8 cellular contexts compared by ENCODE assay signal in genomic region chr1:156601122-156601830, GRCh38. TPM values are rescaled to one million over a fixed set of nuclear protein-coding genes. Genes with fewer than 3 reads are reported as not detected.
A peak's percentile ranks its signal among the peaks of the same experiment; 100 is the strongest.
DNase-seq lines count a peak whose midpoint lies in the region; ATAC-seq and TF ChIP-seq lines count a peak whose summit lies in the region.

TSS of gene GPATCH4 (minus strand) at chr1:156601479.

- no peak for TF ChIP-seq CTCF in ovary (IDR thresholded peaks at IDR 0.05)

- peak within 1 kb of the TSS; percentile 83 for H3K27ac ChIP-seq in CD4-positive, alpha-beta memory T cell (ENCODE audit: low read depth, low read length)
- peak within 1 kb of the TSS; percentile 39 to 55 for H3K27ac ChIP-seq in ovary
- peak within 1 kb of the TSS; percentile 59 for H3K27ac ChIP-seq in thymus (ENCODE audit: low read depth)

- H3K36me3 ChIP-seq in CD4-positive, alpha-beta memory T cell (ENCODE audit: insufficient read depth, low read length) = peaks cover 25% of the 10 kb centered on the region
- H3K36me3 ChIP-seq in ovary (no peaks in the 10 kb centered on the region), thymus (ENCODE audit: control insufficient read depth, insufficient read depth) (peaks cover 15% of the 10 kb centered on the region)

- peaks cover 13 to 37% (median 26%) of the 10 kb centered on the region in 4 donors for H3K4me1 Mint-ChIP-seq in CD4-positive, alpha-beta memory T cell

- H3K27me3 ChIP-seq in CD4-positive, alpha-beta memory T cell (ENCODE audit: insufficient read depth, low read length) = no peaks in the 10 kb centered on the region
- H3K27me3 ChIP-seq in ovary (no peaks in the 10 kb centered on the region), thymus (ENCODE audit: control insufficient read depth, insufficient read depth) (no peaks in the 10 kb centered on the region)

- POLR2A ChIA-PET in CD4-positive, alpha-beta memory T cell (lab: Charles Lee; ENCODE audit: partially characterized antibody) = interaction anchor here (0.6 to 2.6 kb wide), 10 partner anchors 9 to 1327 kb away, joined by 3 to 50 read pairs (median 4); partner anchors contain the start of genes MEF2D and NAXE

- TF ChIP-seq EP300 in ovary (IDR thresholded peaks at IDR 0.05) = no peak

- CTCF ChIA-PET in CD4-positive, alpha-beta memory T cell (lab: Charles Lee; ENCODE audit: partially characterized antibody) = interaction anchor here (0.9 to 4.7 kb wide), 11 partner anchors 10 to 143 kb away, joined by 3 to 21 read pairs (median 4); partner anchors contain the start of gene NAXE

- 0 to 1% (median 0%) methylated on average over 35 of the region's 35 CpGs for WGBS in ovary, 3 donors
- under 1% methylated on average over 35 of the region's 35 CpGs for WGBS in thymus

- TF ChIP-seq POLR2A in ovary (IDR thresholded peaks at IDR 0.05) = no peak

- peak; percentile 75 to 82 (median 76) for DNase-seq in CD4-positive, alpha-beta memory T cell
- peak; percentile 80 for DNase-seq in NCI-H1105 (lab: John Stamatoyannopoulos, UW)
- DNase-seq in SW 1271 (lab: John Stamatoyannopoulos, UW) = peak; percentile 57 to 72
- DNase-seq in activated naive CD8-positive, alpha-beta T cell treated with anti-CD3 and anti-CD28 coated beads, Interleukin-2, amount 50 U/mL, for 16 hours (ENCODE audit: low read depth, low spot score) = peak; percentile 58
- DNase-seq in Right ventricle myocardium inferior (ENCODE audit: missing footprints) = peak; percentile 88
- DNase-seq in ovary = peak; percentile 76 to 86 (median 80)

- H3K4me3 Mint-ChIP-seq in CD4-positive, alpha-beta memory T cell = peak within 1 kb of the TSS; percentile 90 to 100 (median 99)

- peak within 1 kb of the TSS; percentile 82 to 83 for H3K4me3 ChIP-seq in CD4-positive, alpha-beta memory T cell (ENCODE audit: low read length in 2 of 2)
- H3K4me3 ChIP-seq in ovary (peak within 1 kb of the TSS; percentile 59), thymus (ENCODE audit: low read length) (peak within 1 kb of the TSS; percentile 92)

- ATAC-seq in GM21529 (IDR thresholded peaks at IDR 0.05; ENCODE audit: unreplicated experiment) = peak; percentile 74
- peak; percentile 88 for ATAC-seq in Right ventricle myocardium inferior

- H3K27ac Mint-ChIP-seq in CD4-positive, alpha-beta memory T cell = peak within 1 kb of the TSS; percentile 83 to 100 (median 98)

- H3K36me3 Mint-ChIP-seq in CD4-positive, alpha-beta memory T cell = peaks cover 22 to 37% of the 10 kb centered on the region in 2 donors

- H3K27me3 Mint-ChIP-seq in CD4-positive, alpha-beta memory T cell = no peaks in the 10 kb centered on the region

- intact Hi-C loops in CD4-positive, alpha-beta memory T cell (cut with micrococcal nuclease) = loop anchor here (1.0 to 2.0 kb wide), 3 partner anchors 10 to 144 kb away; partner anchors contain the start of genes MEF2D and NAXE
- intact Hi-C loops in Right ventricle myocardium inferior (cut with DNase I) = no loop called here
- intact Hi-C loops in ovary (cut with DNase I) = loop anchor here in 2 of 4 donors (10.0 kb wide), 2 partner anchors 116 to 216 kb away; no protein-coding TSS in a partner anchor

- H3K4me1 ChIP-seq in CD4-positive, alpha-beta memory T cell (ENCODE audit: insufficient read depth, low read length) = peaks cover 30% of the 10 kb centered on the region
- H3K4me1 ChIP-seq in ovary (ENCODE audit: insufficient read depth) (peaks cover 4% of the 10 kb centered on the region), thymus (ENCODE audit: control insufficient read depth, insufficient read depth, low read length) (peaks cover 7% of the 10 kb centered on the region)

- no peaks in the 10 kb centered on the region for H3K9me3 ChIP-seq in CD4-positive, alpha-beta memory T cell (ENCODE audit: control insufficient read depth in 1 of 2, low read length in 2 of 2)
- H3K9me3 ChIP-seq in ovary = no peaks in the 10 kb centered on the region
- no peaks in the 10 kb centered on the region for H3K9me3 ChIP-seq in thymus (ENCODE audit: control insufficient read depth)

- H3K9me3 Mint-ChIP-seq in CD4-positive, alpha-beta memory T cell = no peaks in the 10 kb centered on the region

RNA-seq across cellular contexts. Expression of gene GPATCH4, which starts in this region (rescaled TPM):
- total RNA-seq in CD4-positive, alpha-beta memory T cell = 10 to 100 TPM; 26.9 to 30.7 TPM
- polyA plus RNA-seq in CD4-positive, alpha-beta memory T cell = 10 to 100 TPM in 1 of 2 donors, 1 to 10 TPM in 1; 8.1 to 58.5 TPM
- 14.6 TPM for total RNA-seq in Right ventricle myocardium inferior
- 10 to 100 TPM; 11.1 to 45.1 (median 22.8) TPM for total RNA-seq in ovary
- 10 to 100 TPM; 10.0 to 22.0 TPM for polyA plus RNA-seq in ovary
- polyA plus RNA-seq in thymus = 12.0 TPM

Comparison
In these comparisons a context has a peak if more than half of its experiments do, and no peak if none do; other contexts are left out.
1. Peak in every context shown above with its lines: DNase-seq, ATAC-seq, H3K4me3 ChIP-seq and H3K27ac ChIP-seq.